ENCODE assay signal across 13 cellular contexts in the genomic region with DNA sequence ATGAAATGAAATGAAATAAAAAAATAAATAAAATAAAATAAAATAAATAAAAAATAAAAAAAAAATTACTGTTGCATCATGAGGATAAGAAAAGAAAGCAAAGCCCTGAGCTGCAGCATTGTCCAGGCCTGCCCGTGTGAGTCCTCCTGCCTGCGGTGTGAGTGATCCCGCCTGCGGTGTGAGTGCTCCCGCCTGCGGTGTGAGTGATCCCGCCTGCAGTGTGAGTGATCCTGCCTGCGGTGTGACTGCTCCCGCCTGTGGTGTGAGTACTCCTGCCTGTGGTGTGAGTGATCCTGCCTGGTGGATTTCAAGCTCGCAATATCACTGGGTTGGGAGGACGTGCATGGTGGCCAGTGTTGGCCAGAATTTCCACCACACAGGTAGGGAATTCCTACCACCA. TPM values are rescaled to one million over a fixed set of nuclear protein-coding genes. Genes with fewer than 3 reads are reported as not detected.
DNase-seq lines count a peak whose midpoint lies in the region; ATAC-seq lines count a peak whose summit lies in the region.
"Had no signal": no experiment of that assay in that cellular context is flagged by ENCODE, and none has a peak within 500 bp of the region (broad histone marks: within the 10 kb centered on the region; RNA-seq: fewer than 3 reads in every experiment).

No MANE protein-coding gene starts in this region.

- no peaks in the 10 kb centered on the region for H3K27me3 Mint-ChIP-seq in activated T-cell treated with anti-CD3 and anti-CD28 coated beads, Interleukin-2, amount 50 U/mL, for 24 hours
- H3K27me3 Mint-ChIP-seq in activated T-cell treated with anti-CD3 and anti-CD28 coated beads, Interleukin-2, amount 50 U/mL, for 4 hours (ENCODE audit: low read depth) = no peaks in the 10 kb centered on the region
- H3K27me3 Mint-ChIP-seq in naive thymus-derived CD8-positive, alpha-beta T cell = no peaks in the 10 kb centered on the region

- H3K27me3 ChIP-seq in Karpas-422 (ENCODE audit: low read length) = no peaks in the 10 kb centered on the region
- no peaks in the 10 kb centered on the region for H3K27me3 ChIP-seq in effector memory CD4-positive, alpha-beta T cell (replicated peaks; ENCODE audit: control insufficient read depth, insufficient read depth, low read length, poor library complexity, severe bottlenecking)

- peaks cover 20% of the 10 kb centered on the region; the same call in 1 of the 2 replicates for H3K36me3 ChIP-seq in Karpas-422 (ENCODE audit: insufficient read depth, low read length)
- H3K36me3 ChIP-seq in effector memory CD4-positive, alpha-beta T cell (ENCODE audit: control insufficient read depth, insufficient read depth, low read length) = peaks cover 65% of the 10 kb centered on the region
- H3K36me3 ChIP-seq: HAP-1 had no signal

- POLR2A ChIA-PET in naive thymus-derived CD8-positive, alpha-beta T cell (lab: Charles Lee) = interaction anchor here (0.7 to 16.8 kb wide), 6 partner anchors 9 to 34 kb away, joined by 3 to 238 read pairs (median 19); no protein-coding TSS in a partner anchor

- H2AFZ ChIP-seq in Karpas-422 (ENCODE audit: low read length) = no peak overlapping the region
- H2AFZ ChIP-seq: PC-9 had no signal

- H3K4me3 ChIP-seq in Karpas-422 (ENCODE audit: low read length) = no peak overlapping the region
- H3K4me3 ChIP-seq in effector memory CD4-positive, alpha-beta T cell (ENCODE audit: insufficient read depth, low read depth, low read length, poor library complexity, severe bottlenecking) = no peak overlapping the region
- H3K4me3 ChIP-seq: HAP-1, PC-9 had no signal

- no peak overlapping the region for H3K4me3 Mint-ChIP-seq in activated T-cell treated with anti-CD3 and anti-CD28 coated beads, Interleukin-2, amount 50 U/mL, for 24 hours
- no peak overlapping the region for H3K4me3 Mint-ChIP-seq in activated T-cell treated with anti-CD3 and anti-CD28 coated beads, Interleukin-2, amount 50 U/mL, for 4 hours
- H3K4me3 Mint-ChIP-seq in naive thymus-derived CD8-positive, alpha-beta T cell = no peak overlapping the region

- H3K27ac ChIP-seq in Karpas-422 (ENCODE audit: low read length) (peak overlapping the region; percentile 88; the same call in 1 of the 2 replicates), substantia nigra (ENCODE audit: low read depth, low read length, poor library complexity, severe bottlenecking) (no peak overlapping the region)
- H3K27ac ChIP-seq in effector memory CD4-positive, alpha-beta T cell (ENCODE audit: insufficient read depth, low read length, poor library complexity, severe bottlenecking) = peak overlapping the region; percentile 3
- H3K27ac ChIP-seq: PC-9 had no signal

- DNase-seq in activated T-cell treated with anti-CD3 and anti-CD28 coated beads, Interleukin-2, amount 50 U/mL, for 24 hours = no peak
- DNase-seq in activated T-cell treated with anti-CD3 and anti-CD28 coated beads, Interleukin-2, amount 50 U/mL, for 4 hours = no peak
- DNase-seq in Karpas-422 = no peak
- DNase-seq in effector memory CD4-positive, alpha-beta T cell = no peak
- DNase-seq in naive thymus-derived CD8-positive, alpha-beta T cell = peak in 1 of 10 donors; percentile 41
- DNase-seq in substantia nigra (lab: John Stamatoyannopoulos, UW) = no peak
- no peak for DNase-seq in NCI-H146 treated with DMSO at 0.1 percent for 48 hours (lab: John Stamatoyannopoulos, UW; ENCODE audit: unreplicated experiment)
- no peak for DNase-seq in cerebellar cortex (ENCODE audit: low spot score)
- DNase-seq: C1 segment of cervical spinal cord, Caco-2, NCI-H446, PC-9 had no signal

- ATAC-seq in activated T-cell treated with anti-CD3 and anti-CD28 coated beads, Interleukin-2, amount 50 U/mL, for 4 hours = no peak
- no peak for ATAC-seq in naive thymus-derived CD8-positive, alpha-beta T cell

- no peaks in the 10 kb centered on the region for H3K79me2 ChIP-seq in Karpas-422 (ENCODE audit: low read length)

- peak overlapping the region; percentile 34 for H3K27ac Mint-ChIP-seq in activated T-cell treated with anti-CD3 and anti-CD28 coated beads, Interleukin-2, amount 50 U/mL, for 24 hours
- peak overlapping the region in 7 of 10 donors; percentile 25 to 76 (median 60) for H3K27ac Mint-ChIP-seq in naive thymus-derived CD8-positive, alpha-beta T cell

- H3K4me1 ChIP-seq in Karpas-422 (ENCODE audit: low read length) = peaks cover 54% of the 10 kb centered on the region
- peaks cover 6% of the 10 kb centered on the region for H3K4me1 ChIP-seq in effector memory CD4-positive, alpha-beta T cell (ENCODE audit: control insufficient read depth, insufficient read depth, low read length, poor library complexity, severe bottlenecking)
- H3K4me1 ChIP-seq: Caco-2, HAP-1 had no signal

- no peak overlapping the region for H3K4me2 ChIP-seq in Karpas-422 (ENCODE audit: low read depth, low read length, poor library complexity, severe bottlenecking)
- H3K4me2 ChIP-seq: PC-9 had no signal

- H3K9me2 ChIP-seq in Karpas-422 (replicated peaks; ENCODE audit: insufficient read depth, low read length) = no peaks in the 10 kb centered on the region

- H3K9ac ChIP-seq in Karpas-422 (ENCODE audit: low read length) = no peak overlapping the region

- H3K9me3 Mint-ChIP-seq in activated T-cell treated with anti-CD3 and anti-CD28 coated beads, Interleukin-2, amount 50 U/mL, for 24 hours = no peaks in the 10 kb centered on the region
- no peaks in the 10 kb centered on the region for H3K9me3 Mint-ChIP-seq in activated T-cell treated with anti-CD3 and anti-CD28 coated beads, Interleukin-2, amount 50 U/mL, for 4 hours
- no peaks in the 10 kb centered on the region for H3K9me3 Mint-ChIP-seq in naive thymus-derived CD8-positive, alpha-beta T cell

- no peaks in the 10 kb centered on the region for H3K9me3 ChIP-seq in Karpas-422 (ENCODE audit: low read length)
- H3K9me3 ChIP-seq in effector memory CD4-positive, alpha-beta T cell (ENCODE audit: control insufficient read depth, low read length) = no peaks in the 10 kb centered on the region
- H3K9me3 ChIP-seq: Caco-2, HAP-1 had no signal

- H4K20me1 ChIP-seq in Karpas-422 (ENCODE audit: insufficient read depth, low read depth, low read length) = no peaks in the 10 kb centered on the region

- peaks cover 84% of the 10 kb centered on the region for H3K36me3 Mint-ChIP-seq in activated T-cell treated with anti-CD3 and anti-CD28 coated beads, Interleukin-2, amount 50 U/mL, for 24 hours (ENCODE audit: low read depth)
- H3K36me3 Mint-ChIP-seq in activated T-cell treated with anti-CD3 and anti-CD28 coated beads, Interleukin-2, amount 50 U/mL, for 4 hours (ENCODE audit: insufficient read depth) = peaks cover 21% of the 10 kb centered on the region
- H3K36me3 Mint-ChIP-seq in naive thymus-derived CD8-positive, alpha-beta T cell = peaks cover 0 to 56% (median 9%) of the 10 kb centered on the region in 3 donors

- peaks cover 12% of the 10 kb centered on the region for H3K4me1 Mint-ChIP-seq in activated T-cell treated with anti-CD3 and anti-CD28 coated beads, Interleukin-2, amount 50 U/mL, for 24 hours (ENCODE audit: low read depth)
- peaks cover 14% of the 10 kb centered on the region for H3K4me1 Mint-ChIP-seq in activated T-cell treated with anti-CD3 and anti-CD28 coated beads, Interleukin-2, amount 50 U/mL, for 4 hours (ENCODE audit: low read depth)
- H3K4me1 Mint-ChIP-seq in naive thymus-derived CD8-positive, alpha-beta T cell = peaks cover 8 to 38% (median 21%) of the 10 kb centered on the region in 4 donors

RNA-seq across cellular contexts. Expression of gene PTTG1IP, which starts 22.4 kb away (rescaled TPM):
- total RNA-seq in activated T-cell treated with anti-CD3 and anti-CD28 coated beads, Interleukin-2, amount 50 U/mL, for 4 hours = 10 to 100 TPM; 33.8 to 37.6 (median 34.6) TPM
- total RNA-seq in Karpas-422 (2014; rRNA removed; shearing (Covaris generic); ENCODE audit: low replicate concordance) = 37.8 and 44.7 TPM in 2 replicates
- 10 to 100 TPM; 62.0 to 68.7 TPM for total RNA-seq in naive thymus-derived CD8-positive, alpha-beta T cell
- polyA plus RNA-seq in naive thymus-derived CD8-positive, alpha-beta T cell = 10 to 100 TPM; 42.4 to 54.1 (median 44.3) TPM

RNA-seq across cellular contexts. Expression of gene ITGB2, which starts 24.8 kb away (rescaled TPM):
- total RNA-seq in activated T-cell treated with anti-CD3 and anti-CD28 coated beads, Interleukin-2, amount 50 U/mL, for 4 hours = 100 to 1,000 TPM; 175 to 195 (median 180) TPM
- total RNA-seq in Karpas-422 (2014; rRNA removed; shearing (Covaris generic); ENCODE audit: low replicate concordance) = 252 and 484 TPM in 2 replicates
- total RNA-seq in naive thymus-derived CD8-positive, alpha-beta T cell = 100 to 1,000 TPM; 177 to 180 TPM
- 100 to 1,000 TPM; 423 to 549 (median 524) TPM for polyA plus RNA-seq in naive thymus-derived CD8-positive, alpha-beta T cell

RNA-seq across cellular contexts. Expression of gene SLX9, which starts 44.0 kb away (rescaled TPM):
- total RNA-seq in activated T-cell treated with anti-CD3 and anti-CD28 coated beads, Interleukin-2, amount 50 U/mL, for 4 hours = 100 to 1,000 TPM; 100 to 130 (median 126) TPM
- 12.2 and 48.7 TPM in 2 replicates for total RNA-seq in Karpas-422 (2014; rRNA removed; shearing (Covaris generic); ENCODE audit: low replicate concordance)
- 10 to 100 TPM; 23.5 to 27.9 TPM for total RNA-seq in naive thymus-derived CD8-positive, alpha-beta T cell
- 10 to 100 TPM; 11.7 to 13.5 (median 12.1) TPM for polyA plus RNA-seq in naive thymus-derived CD8-positive, alpha-beta T cell
